Comparison of ENCODE assay signal across 8 cellular contexts in genomic region chr12:132710062-132710421, GRCh38. TPM values are rescaled to one million over a fixed set of nuclear protein-coding genes. Genes with fewer than 3 reads are reported as not detected.
DNase-seq lines count a peak whose midpoint lies in the region; ATAC-seq and TF ChIP-seq lines count a peak whose summit lies in the region.

No MANE protein-coding gene starts in this region.

- no peaks in the 10 kb centered on the region for H3K27me3 ChIP-seq in CD8-positive, alpha-beta T cell (ENCODE audit: insufficient read depth, low read length)
- no peaks in the 10 kb centered on the region for H3K27me3 ChIP-seq in body of pancreas

- H3K36me3 Mint-ChIP-seq in CD8-positive, alpha-beta T cell: peaks cover 15% of the 10 kb centered on the region

- H3K4me3 ChIP-seq in CD8-positive, alpha-beta T cell (ENCODE audit: low read depth, low read length): peak overlapping the region; percentile 68
- H3K4me3 ChIP-seq in body of pancreas: peak overlapping the region; percentile 66 to 83

- no peak for TF ChIP-seq POLR2A in body of pancreas (IDR thresholded peaks at IDR 0.05)

- H3K4me3 Mint-ChIP-seq in CD8-positive, alpha-beta T cell: peak overlapping the region; percentile 87

- intact Hi-C loops in CD8-positive, alpha-beta T cell (cut with DNase I, micrococcal nuclease): loop anchor here (1.0 to 2.0 kb wide), 8 partner anchors 23 to 277 kb away; partner anchors contain the start of genes ANKLE2 (in 2 of the 2), POLE (in 2 of the 2), PXMP2 (in 2 of the 2) and CHFR (in 1 of the 2)
- intact Hi-C loops in body of pancreas (cut with DNase I): no loop called here
- intact Hi-C loops in left colon (cut with DNase I, micrococcal nuclease): no loop called here

- peak overlapping the region; percentile 75 for H3K27ac ChIP-seq in CD8-positive, alpha-beta T cell (ENCODE audit: low read depth, low read length)
- H3K27ac ChIP-seq in body of pancreas: peak overlapping the region; percentile 57 to 88 (median 77)
- H3K27ac ChIP-seq in temporal lobe (ENCODE audit: low read depth, low read length): peak overlapping the region; percentile 91

- no peak for TF ChIP-seq CTCF in CD8-positive, alpha-beta T cell (IDR thresholded peaks at IDR 0.05)
- TF ChIP-seq CTCF in body of pancreas (IDR thresholded peaks at IDR 0.05): no peak

- no peaks in the 10 kb centered on the region for H3K27me3 Mint-ChIP-seq in CD8-positive, alpha-beta T cell (ENCODE audit: low read depth)

- peaks cover 10% of the 10 kb centered on the region for H3K9me3 ChIP-seq in CD8-positive, alpha-beta T cell (ENCODE audit: low read length)
- no peaks in the 10 kb centered on the region for H3K9me3 ChIP-seq in body of pancreas

- peaks cover 21% of the 10 kb centered on the region for H3K4me1 ChIP-seq in CD8-positive, alpha-beta T cell (ENCODE audit: insufficient read depth, low read length)
- H3K4me1 ChIP-seq in body of pancreas: peaks cover 33% of the 10 kb centered on the region

- WGBS in body of pancreas, 2 donors: 1% methylated on average over 26 to 27 of the region's 27 CpGs

- DNase-seq in CD8-positive, alpha-beta T cell: no peak
- DNase-seq in body of pancreas (peak in 3 of 4 donors; percentile 29 to 38 (median 33)), left colon (no peak), hippocampal formation (lab: John Stamatoyannopoulos, UW) (no peak), inferior parietal cortex (ENCODE audit: extremely low spot score) (no peak)

- CTCF ChIA-PET in CD8-positive, alpha-beta T cell (lab: Charles Lee): no interaction called here

- POLR2A ChIA-PET in CD8-positive, alpha-beta T cell (lab: Charles Lee): interaction anchor here (1.4 kb wide), 1 partner anchor 13 kb away, joined by 5 read pairs; no protein-coding TSS in a partner anchor

- peaks cover 21% of the 10 kb centered on the region for H3K4me1 Mint-ChIP-seq in CD8-positive, alpha-beta T cell (ENCODE audit: low read depth)

- peak overlapping the region; percentile 94 for H3K27ac Mint-ChIP-seq in CD8-positive, alpha-beta T cell

- peaks cover 8% of the 10 kb centered on the region for H3K36me3 ChIP-seq in CD8-positive, alpha-beta T cell (ENCODE audit: insufficient read depth, low read length)
- H3K36me3 ChIP-seq in body of pancreas (replicated peaks in 1 of 2; ENCODE audit: insufficient read depth in 1 of 2, low read depth in 2 of 2): no peaks in the 10 kb centered on the region

- H3K9me3 Mint-ChIP-seq in CD8-positive, alpha-beta T cell: peaks cover 9% of the 10 kb centered on the region

- no peak for ATAC-seq in CD8-positive, alpha-beta T cell
- peak; percentile 21 for ATAC-seq in GM21360 (IDR thresholded peaks at IDR 0.05; ENCODE audit: unreplicated experiment)
- peak; percentile 20 for ATAC-seq in HG03521 (IDR thresholded peaks at IDR 0.05; ENCODE audit: unreplicated experiment)
- ATAC-seq in body of pancreas: peak; percentile 4
- ATAC-seq in left colon: peak; percentile 37

RNA-seq across cellular contexts. Expression of gene PGAM5, which starts 0.6 kb away (rescaled TPM):
- total RNA-seq in CD8-positive, alpha-beta T cell: 10 to 100 TPM; 14.7 to 15.7 TPM
- 10 to 100 TPM; 15.0 to 39.2 TPM for total RNA-seq in body of pancreas
- total RNA-seq in left colon: 10 to 100 TPM; 29.7 to 40.0 TPM
- total RNA-seq in temporal lobe: 15.0 TPM

RNA-seq across cellular contexts. Expression of gene PXMP2, which starts 22.7 kb away (rescaled TPM):
- 1 to 10 TPM; 1.2 to 1.8 TPM for total RNA-seq in CD8-positive, alpha-beta T cell
- total RNA-seq in body of pancreas: 10 to 100 TPM; 37.2 to 39.7 TPM
- 100 to 1,000 TPM in 1 of 2 donors, 10 to 100 TPM in 1; 93.1 to 112 TPM for total RNA-seq in left colon
- total RNA-seq in temporal lobe: 21.9 TPM

RNA-seq across cellular contexts. Expression of gene POLE, which starts 22.9 kb away (rescaled TPM):
- 10 to 100 TPM; 25.9 to 31.1 TPM for total RNA-seq in CD8-positive, alpha-beta T cell
- total RNA-seq in body of pancreas: 10 to 100 TPM; 12.5 to 36.9 TPM
- 10 to 100 TPM; 38.3 to 57.6 TPM for total RNA-seq in left colon
- total RNA-seq in temporal lobe: 39.8 TPM

RNA-seq across cellular contexts. Expression of gene ANKLE2, which starts 51.6 kb away (rescaled TPM):
- total RNA-seq in CD8-positive, alpha-beta T cell: 10 to 100 TPM; 54.7 to 57.9 TPM
- total RNA-seq in body of pancreas: 10 to 100 TPM; 37.9 to 76.1 TPM
- total RNA-seq in left colon: 10 to 100 TPM; 41.2 to 50.0 TPM
- 35.2 TPM for total RNA-seq in temporal lobe

Comparison
In these comparisons a context has a peak if more than half of its experiments do, and no peak if none do; other contexts are left out.
1. DNase-seq: peak in body of pancreas (3 of 4); none in CD8-positive, alpha-beta T cell (0 of 7), left colon (0 of 2), hippocampal formation (0 of 2) and inferior parietal cortex (single experiment).
2. intact Hi-C loops: an anchor here in CD8-positive, alpha-beta T cell (1.0 to 2.0 kb wide); none called in body of pancreas and left colon.
3. Peak in every context shown above with its lines, with median percentiles within 50 percentile points of each other: H3K27ac ChIP-seq.